ENCODE assay signal across 1 cellular context in the genomic region with DNA sequence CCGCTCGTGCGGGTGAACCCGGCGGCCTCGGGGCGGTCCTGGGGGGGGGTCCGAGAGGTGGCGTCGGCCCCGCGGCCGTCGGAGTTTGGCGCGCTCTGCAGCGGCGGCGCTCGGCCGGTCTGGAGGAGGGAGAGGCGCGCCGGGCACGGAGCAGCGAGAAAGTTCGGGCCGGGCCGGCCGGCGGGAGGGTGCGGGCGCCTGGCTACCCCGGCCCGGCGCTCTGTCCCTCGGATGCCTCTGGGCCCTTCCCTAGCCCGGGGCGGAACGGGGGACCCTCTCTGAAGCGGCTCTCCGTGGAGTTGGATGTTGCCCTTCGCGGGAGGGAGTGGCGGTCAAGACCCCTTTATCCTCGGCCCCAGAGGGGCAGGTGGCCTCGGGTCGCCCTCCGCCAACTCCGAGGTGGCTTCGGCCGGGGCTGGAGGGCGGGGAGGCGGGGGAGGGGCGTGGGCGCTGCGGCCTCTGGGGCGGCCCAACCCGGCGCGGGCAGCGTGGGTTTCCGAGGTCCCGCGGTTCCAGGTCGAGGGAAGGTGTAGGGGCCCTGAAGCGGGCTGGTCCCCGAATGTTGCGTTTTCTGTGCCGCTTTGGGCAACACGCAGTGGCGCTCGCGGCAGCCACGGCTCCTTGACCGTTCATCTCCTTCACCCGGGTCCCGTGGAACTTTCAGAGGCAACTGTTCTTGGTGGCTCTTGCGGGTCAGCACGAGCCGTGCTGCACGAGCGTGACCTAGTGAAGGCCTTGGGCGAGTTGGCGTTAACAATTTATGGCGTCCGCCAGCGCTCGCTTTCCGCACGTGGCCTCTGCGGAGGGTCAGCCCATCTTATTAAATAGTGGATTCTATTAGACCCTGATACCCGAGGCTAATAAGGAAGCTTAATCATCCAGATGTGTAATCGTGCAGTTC.
TF ChIP-seq lines count a peak whose summit lies in the region.

No MANE protein-coding gene starts in this region.

TF ChIP-seq in WTC11, 78 proteins besides CTCF, POLR2A, EP300 and RAD21 (continued from another document and continues in another):
- TF ChIP-seq, protein P1, sequence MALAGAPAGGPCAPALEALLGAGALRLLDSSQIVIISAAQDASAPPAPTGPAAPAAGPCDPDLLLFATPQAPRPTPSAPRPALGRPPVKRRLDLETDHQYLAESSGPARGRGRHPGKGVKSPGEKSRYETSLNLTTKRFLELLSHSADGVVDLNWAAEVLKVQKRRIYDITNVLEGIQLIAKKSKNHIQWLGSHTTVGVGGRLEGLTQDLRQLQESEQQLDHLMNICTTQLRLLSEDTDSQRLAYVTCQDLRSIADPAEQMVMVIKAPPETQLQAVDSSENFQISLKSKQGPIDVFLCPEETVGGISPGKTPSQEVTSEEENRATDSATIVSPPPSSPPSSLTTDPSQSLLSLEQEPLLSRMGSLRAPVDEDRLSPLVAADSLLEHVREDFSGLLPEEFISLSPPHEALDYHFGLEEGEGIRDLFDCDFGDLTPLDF (CRISPR knock-in tag; IDR thresholded peaks at IDR 0.05): no peak
- TF ChIP-seq, protein P2, sequence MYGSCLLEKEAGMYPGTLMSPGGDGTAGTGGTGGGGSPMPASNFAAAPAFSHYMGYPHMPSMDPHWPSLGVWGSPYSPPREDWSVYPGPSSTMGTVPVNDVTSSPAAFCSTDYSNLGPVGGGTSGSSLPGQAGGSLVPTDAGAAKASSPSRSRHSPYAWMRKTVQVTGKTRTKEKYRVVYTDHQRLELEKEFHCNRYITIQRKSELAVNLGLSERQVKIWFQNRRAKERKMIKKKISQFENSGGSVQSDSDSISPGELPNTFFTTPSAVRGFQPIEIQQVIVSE (CRISPR knock-in tag; IDR thresholded peaks at IDR 0.05; ENCODE audit: borderline replicate concordance): no peak
- TF ChIP-seq, protein P3, sequence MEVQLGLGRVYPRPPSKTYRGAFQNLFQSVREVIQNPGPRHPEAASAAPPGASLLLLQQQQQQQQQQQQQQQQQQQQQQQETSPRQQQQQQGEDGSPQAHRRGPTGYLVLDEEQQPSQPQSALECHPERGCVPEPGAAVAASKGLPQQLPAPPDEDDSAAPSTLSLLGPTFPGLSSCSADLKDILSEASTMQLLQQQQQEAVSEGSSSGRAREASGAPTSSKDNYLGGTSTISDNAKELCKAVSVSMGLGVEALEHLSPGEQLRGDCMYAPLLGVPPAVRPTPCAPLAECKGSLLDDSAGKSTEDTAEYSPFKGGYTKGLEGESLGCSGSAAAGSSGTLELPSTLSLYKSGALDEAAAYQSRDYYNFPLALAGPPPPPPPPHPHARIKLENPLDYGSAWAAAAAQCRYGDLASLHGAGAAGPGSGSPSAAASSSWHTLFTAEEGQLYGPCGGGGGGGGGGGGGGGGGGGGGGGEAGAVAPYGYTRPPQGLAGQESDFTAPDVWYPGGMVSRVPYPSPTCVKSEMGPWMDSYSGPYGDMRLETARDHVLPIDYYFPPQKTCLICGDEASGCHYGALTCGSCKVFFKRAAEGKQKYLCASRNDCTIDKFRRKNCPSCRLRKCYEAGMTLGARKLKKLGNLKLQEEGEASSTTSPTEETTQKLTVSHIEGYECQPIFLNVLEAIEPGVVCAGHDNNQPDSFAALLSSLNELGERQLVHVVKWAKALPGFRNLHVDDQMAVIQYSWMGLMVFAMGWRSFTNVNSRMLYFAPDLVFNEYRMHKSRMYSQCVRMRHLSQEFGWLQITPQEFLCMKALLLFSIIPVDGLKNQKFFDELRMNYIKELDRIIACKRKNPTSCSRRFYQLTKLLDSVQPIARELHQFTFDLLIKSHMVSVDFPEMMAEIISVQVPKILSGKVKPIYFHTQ (CRISPR knock-in tag; IDR thresholded peaks at IDR 0.05): no peak
- TF ChIP-seq HMGA2 (CRISPR knock-in tag; IDR thresholded peaks at IDR 0.05): no peak
- no peak for TF ChIP-seq ETV6 (CRISPR knock-in tag; IDR thresholded peaks at IDR 0.05)
- no peak for TF ChIP-seq RORB (CRISPR knock-in tag; IDR thresholded peaks at IDR 0.05)
- TF ChIP-seq, protein P4, sequence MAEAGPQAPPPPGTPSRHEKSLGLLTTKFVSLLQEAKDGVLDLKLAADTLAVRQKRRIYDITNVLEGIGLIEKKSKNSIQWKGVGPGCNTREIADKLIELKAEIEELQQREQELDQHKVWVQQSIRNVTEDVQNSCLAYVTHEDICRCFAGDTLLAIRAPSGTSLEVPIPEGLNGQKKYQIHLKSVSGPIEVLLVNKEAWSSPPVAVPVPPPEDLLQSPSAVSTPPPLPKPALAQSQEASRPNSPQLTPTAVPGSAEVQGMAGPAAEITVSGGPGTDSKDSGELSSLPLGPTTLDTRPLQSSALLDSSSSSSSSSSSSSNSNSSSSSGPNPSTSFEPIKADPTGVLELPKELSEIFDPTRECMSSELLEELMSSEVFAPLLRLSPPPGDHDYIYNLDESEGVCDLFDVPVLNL (CRISPR knock-in tag; IDR thresholded peaks at IDR 0.05; ENCODE audit: borderline replicate concordance, low read depth): no peak
- TF ChIP-seq KAT7 (CRISPR knock-in tag; IDR thresholded peaks at IDR 0.05; ENCODE audit: borderline replicate concordance): no peak
- no peak for TF ChIP-seq ZNF121 (CRISPR knock-in tag; IDR thresholded peaks at IDR 0.05)
- TF ChIP-seq, protein P5, sequence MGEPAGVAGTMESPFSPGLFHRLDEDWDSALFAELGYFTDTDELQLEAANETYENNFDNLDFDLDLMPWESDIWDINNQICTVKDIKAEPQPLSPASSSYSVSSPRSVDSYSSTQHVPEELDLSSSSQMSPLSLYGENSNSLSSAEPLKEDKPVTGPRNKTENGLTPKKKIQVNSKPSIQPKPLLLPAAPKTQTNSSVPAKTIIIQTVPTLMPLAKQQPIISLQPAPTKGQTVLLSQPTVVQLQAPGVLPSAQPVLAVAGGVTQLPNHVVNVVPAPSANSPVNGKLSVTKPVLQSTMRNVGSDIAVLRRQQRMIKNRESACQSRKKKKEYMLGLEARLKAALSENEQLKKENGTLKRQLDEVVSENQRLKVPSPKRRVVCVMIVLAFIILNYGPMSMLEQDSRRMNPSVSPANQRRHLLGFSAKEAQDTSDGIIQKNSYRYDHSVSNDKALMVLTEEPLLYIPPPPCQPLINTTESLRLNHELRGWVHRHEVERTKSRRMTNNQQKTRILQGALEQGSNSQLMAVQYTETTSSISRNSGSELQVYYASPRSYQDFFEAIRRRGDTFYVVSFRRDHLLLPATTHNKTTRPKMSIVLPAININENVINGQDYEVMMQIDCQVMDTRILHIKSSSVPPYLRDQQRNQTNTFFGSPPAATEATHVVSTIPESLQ (CRISPR knock-in tag; IDR thresholded peaks at IDR 0.05): no peak
- TF ChIP-seq JAZF1 (CRISPR knock-in tag; IDR thresholded peaks at IDR 0.05): no peak
- TF ChIP-seq ZNF138 (CRISPR knock-in tag; conservative IDR thresholded peaks at IDR 0.05): no peak
- TF ChIP-seq NR2C2 (CRISPR knock-in tag; IDR thresholded peaks at IDR 0.05): no peak
- TF ChIP-seq NR1H2 (CRISPR knock-in tag; IDR thresholded peaks at IDR 0.05): no peak
- 0 out of 2 replicates have a peak, but pooled peaks have one; percentile 38 for TF ChIP-seq CREB1 (CRISPR knock-in tag; IDR thresholded peaks at IDR 0.05)
- TF ChIP-seq, protein P6, sequence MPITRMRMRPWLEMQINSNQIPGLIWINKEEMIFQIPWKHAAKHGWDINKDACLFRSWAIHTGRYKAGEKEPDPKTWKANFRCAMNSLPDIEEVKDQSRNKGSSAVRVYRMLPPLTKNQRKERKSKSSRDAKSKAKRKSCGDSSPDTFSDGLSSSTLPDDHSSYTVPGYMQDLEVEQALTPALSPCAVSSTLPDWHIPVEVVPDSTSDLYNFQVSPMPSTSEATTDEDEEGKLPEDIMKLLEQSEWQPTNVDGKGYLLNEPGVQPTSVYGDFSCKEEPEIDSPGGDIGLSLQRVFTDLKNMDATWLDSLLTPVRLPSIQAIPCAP (CRISPR knock-in tag; IDR thresholded peaks at IDR 0.05): 0 out of 2 replicates have a peak, but pooled peaks have one; percentile 53
- no peak for TF ChIP-seq GTF2I (CRISPR knock-in tag; conservative IDR thresholded peaks at IDR 0.05)
- TF ChIP-seq ESRRA (CRISPR knock-in tag; IDR thresholded peaks at IDR 0.05; ENCODE audit: borderline replicate concordance): no peak
- TF ChIP-seq, protein P7, sequence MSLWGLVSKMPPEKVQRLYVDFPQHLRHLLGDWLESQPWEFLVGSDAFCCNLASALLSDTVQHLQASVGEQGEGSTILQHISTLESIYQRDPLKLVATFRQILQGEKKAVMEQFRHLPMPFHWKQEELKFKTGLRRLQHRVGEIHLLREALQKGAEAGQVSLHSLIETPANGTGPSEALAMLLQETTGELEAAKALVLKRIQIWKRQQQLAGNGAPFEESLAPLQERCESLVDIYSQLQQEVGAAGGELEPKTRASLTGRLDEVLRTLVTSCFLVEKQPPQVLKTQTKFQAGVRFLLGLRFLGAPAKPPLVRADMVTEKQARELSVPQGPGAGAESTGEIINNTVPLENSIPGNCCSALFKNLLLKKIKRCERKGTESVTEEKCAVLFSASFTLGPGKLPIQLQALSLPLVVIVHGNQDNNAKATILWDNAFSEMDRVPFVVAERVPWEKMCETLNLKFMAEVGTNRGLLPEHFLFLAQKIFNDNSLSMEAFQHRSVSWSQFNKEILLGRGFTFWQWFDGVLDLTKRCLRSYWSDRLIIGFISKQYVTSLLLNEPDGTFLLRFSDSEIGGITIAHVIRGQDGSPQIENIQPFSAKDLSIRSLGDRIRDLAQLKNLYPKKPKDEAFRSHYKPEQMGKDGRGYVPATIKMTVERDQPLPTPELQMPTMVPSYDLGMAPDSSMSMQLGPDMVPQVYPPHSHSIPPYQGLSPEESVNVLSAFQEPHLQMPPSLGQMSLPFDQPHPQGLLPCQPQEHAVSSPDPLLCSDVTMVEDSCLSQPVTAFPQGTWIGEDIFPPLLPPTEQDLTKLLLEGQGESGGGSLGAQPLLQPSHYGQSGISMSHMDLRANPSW (CRISPR knock-in tag; conservative IDR thresholded peaks at IDR 0.05; ENCODE audit: low read depth): no peak
- no peak for TF ChIP-seq ATF1 (CRISPR knock-in tag; IDR thresholded peaks at IDR 0.05)
- TF ChIP-seq, protein P8, sequence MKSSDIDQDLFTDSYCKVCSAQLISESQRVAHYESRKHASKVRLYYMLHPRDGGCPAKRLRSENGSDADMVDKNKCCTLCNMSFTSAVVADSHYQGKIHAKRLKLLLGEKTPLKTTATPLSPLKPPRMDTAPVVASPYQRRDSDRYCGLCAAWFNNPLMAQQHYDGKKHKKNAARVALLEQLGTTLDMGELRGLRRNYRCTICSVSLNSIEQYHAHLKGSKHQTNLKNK (CRISPR knock-in tag; IDR thresholded peaks at IDR 0.05): no peak
- no peak for TF ChIP-seq SOX15 (CRISPR knock-in tag; IDR thresholded peaks at IDR 0.05)
- TF ChIP-seq, protein P9, sequence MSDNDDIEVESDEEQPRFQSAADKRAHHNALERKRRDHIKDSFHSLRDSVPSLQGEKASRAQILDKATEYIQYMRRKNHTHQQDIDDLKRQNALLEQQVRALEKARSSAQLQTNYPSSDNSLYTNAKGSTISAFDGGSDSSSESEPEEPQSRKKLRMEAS (CRISPR knock-in tag; IDR thresholded peaks at IDR 0.05): peak; percentile 93
- no peak for TF ChIP-seq ELF4 (CRISPR knock-in tag; IDR thresholded peaks at IDR 0.05; ENCODE audit: low read depth)
- TF ChIP-seq, protein P10, sequence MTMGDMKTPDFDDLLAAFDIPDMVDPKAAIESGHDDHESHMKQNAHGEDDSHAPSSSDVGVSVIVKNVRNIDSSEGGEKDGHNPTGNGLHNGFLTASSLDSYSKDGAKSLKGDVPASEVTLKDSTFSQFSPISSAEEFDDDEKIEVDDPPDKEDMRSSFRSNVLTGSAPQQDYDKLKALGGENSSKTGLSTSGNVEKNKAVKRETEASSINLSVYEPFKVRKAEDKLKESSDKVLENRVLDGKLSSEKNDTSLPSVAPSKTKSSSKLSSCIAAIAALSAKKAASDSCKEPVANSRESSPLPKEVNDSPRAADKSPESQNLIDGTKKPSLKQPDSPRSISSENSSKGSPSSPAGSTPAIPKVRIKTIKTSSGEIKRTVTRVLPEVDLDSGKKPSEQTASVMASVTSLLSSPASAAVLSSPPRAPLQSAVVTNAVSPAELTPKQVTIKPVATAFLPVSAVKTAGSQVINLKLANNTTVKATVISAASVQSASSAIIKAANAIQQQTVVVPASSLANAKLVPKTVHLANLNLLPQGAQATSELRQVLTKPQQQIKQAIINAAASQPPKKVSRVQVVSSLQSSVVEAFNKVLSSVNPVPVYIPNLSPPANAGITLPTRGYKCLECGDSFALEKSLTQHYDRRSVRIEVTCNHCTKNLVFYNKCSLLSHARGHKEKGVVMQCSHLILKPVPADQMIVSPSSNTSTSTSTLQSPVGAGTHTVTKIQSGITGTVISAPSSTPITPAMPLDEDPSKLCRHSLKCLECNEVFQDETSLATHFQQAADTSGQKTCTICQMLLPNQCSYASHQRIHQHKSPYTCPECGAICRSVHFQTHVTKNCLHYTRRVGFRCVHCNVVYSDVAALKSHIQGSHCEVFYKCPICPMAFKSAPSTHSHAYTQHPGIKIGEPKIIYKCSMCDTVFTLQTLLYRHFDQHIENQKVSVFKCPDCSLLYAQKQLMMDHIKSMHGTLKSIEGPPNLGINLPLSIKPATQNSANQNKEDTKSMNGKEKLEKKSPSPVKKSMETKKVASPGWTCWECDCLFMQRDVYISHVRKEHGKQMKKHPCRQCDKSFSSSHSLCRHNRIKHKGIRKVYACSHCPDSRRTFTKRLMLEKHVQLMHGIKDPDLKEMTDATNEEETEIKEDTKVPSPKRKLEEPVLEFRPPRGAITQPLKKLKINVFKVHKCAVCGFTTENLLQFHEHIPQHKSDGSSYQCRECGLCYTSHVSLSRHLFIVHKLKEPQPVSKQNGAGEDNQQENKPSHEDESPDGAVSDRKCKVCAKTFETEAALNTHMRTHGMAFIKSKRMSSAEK (CRISPR knock-in tag; IDR thresholded peaks at IDR 0.05; ENCODE audit: borderline replicate concordance): no peak
- TF ChIP-seq, protein P11, sequence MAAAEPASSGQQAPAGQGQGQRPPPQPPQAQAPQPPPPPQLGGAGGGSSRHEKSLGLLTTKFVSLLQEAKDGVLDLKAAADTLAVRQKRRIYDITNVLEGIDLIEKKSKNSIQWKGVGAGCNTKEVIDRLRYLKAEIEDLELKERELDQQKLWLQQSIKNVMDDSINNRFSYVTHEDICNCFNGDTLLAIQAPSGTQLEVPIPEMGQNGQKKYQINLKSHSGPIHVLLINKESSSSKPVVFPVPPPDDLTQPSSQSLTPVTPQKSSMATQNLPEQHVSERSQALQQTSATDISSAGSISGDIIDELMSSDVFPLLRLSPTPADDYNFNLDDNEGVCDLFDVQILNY (CRISPR knock-in tag; IDR thresholded peaks at IDR 0.05): 0 out of 2 replicates have a peak, but pooled peaks have one; percentile 10
- no peak for TF ChIP-seq ZNF396 (CRISPR knock-in tag; IDR thresholded peaks at IDR 0.05; ENCODE audit: borderline replicate concordance)
